ENCODE assay signal across 8 cellular contexts in genomic region chr12:14396071-14396470, GRCh38. TPM values are rescaled to one million over a fixed set of nuclear protein-coding genes. Genes with fewer than 3 reads are reported as not detected.
DNase-seq lines count a peak whose midpoint lies in the region; ATAC-seq and TF ChIP-seq lines count a peak whose summit lies in the region.

No MANE protein-coding gene starts in this region.

- no peak for TF ChIP-seq CTCF in SU-DHL-6 (IDR thresholded peaks at IDR 0.05; ENCODE audit: insufficient read depth, low read length, poor library complexity, severe bottlenecking)
- TF ChIP-seq CTCF in neural cell (IDR thresholded peaks at IDR 0.05; ENCODE audit: poor library complexity, severe bottlenecking) = no peak
- TF ChIP-seq CTCF in MM.1S (IDR thresholded peaks at IDR 0.05; ENCODE audit: low read length) = no peak

- ATAC-seq in GM18868 (IDR thresholded peaks at IDR 0.05; ENCODE audit: unreplicated experiment) (peak; percentile 65), HG02610 (IDR thresholded peaks at IDR 0.05; ENCODE audit: unreplicated experiment) (peak; percentile 62), sciatic nerve (no peak)

- H3K79me2 ChIP-seq in SU-DHL-6 (ENCODE audit: insufficient read depth, low read length) = peaks cover 99% of the 10 kb centered on the region
- peaks cover 95% of the 10 kb centered on the region for H3K79me2 ChIP-seq in neural cell (replicated peaks; ENCODE audit: insufficient read depth, low read length)
- peaks cover 77% of the 10 kb centered on the region for H3K79me2 ChIP-seq in MM.1S (ENCODE audit: low read length)

- H3K36me3 ChIP-seq in SU-DHL-6 (ENCODE audit: low read length) (peaks cover 12% of the 10 kb centered on the region; the same call in 1 of the 2 replicates), neural cell (ENCODE audit: insufficient read depth, low read length) (no peaks in the 10 kb centered on the region), MM.1S (replicated peaks; ENCODE audit: insufficient read depth, low read length) (no peaks in the 10 kb centered on the region)

- H3K9me2 ChIP-seq in SU-DHL-6 (replicated peaks; ENCODE audit: insufficient read depth, low read length) = no peaks in the 10 kb centered on the region
- H3K9me2 ChIP-seq in neural cell (ENCODE audit: insufficient read depth, low read length) = no peaks in the 10 kb centered on the region
- no peaks in the 10 kb centered on the region for H3K9me2 ChIP-seq in MM.1S (replicated peaks; ENCODE audit: insufficient read depth, low read length)

- H2AFZ ChIP-seq in SU-DHL-6 (ENCODE audit: low read depth, low read length, severe bottlenecking) = no peak overlapping the region
- no peak overlapping the region for H2AFZ ChIP-seq in neural cell (ENCODE audit: low read depth, low read length)
- H2AFZ ChIP-seq in MM.1S (ENCODE audit: low read length) = no peak overlapping the region

- H3K27me3 ChIP-seq in SU-DHL-6 (ENCODE audit: low read length) (no peaks in the 10 kb centered on the region), neural cell (ENCODE audit: insufficient read depth, low read depth, low read length) (no peaks in the 10 kb centered on the region), MM.1S (replicated peaks; ENCODE audit: insufficient read depth, low read length) (no peaks in the 10 kb centered on the region)

- TF ChIP-seq EP300 in neural cell (conservative IDR thresholded peaks at IDR 0.05; ENCODE audit: poor library complexity, severe bottlenecking) = no peak

- H3K4me1 ChIP-seq in MM.1S (ENCODE audit: low read length) = peaks cover 15% of the 10 kb centered on the region

- TF ChIP-seq RAD21 in neural cell (conservative IDR thresholded peaks at IDR 0.05) = no peak

- H3K4me3 ChIP-seq in SU-DHL-6 (ENCODE audit: insufficient read depth, low read length, poor library complexity, severe bottlenecking) = no peak overlapping the region
- H3K4me3 ChIP-seq in neural cell (ENCODE audit: low read length) = peak overlapping the region; percentile 62
- no peak overlapping the region for H3K4me3 ChIP-seq in MM.1S (ENCODE audit: low read length)

- no peaks in the 10 kb centered on the region for H3K9me3 ChIP-seq in SU-DHL-6 (ENCODE audit: insufficient read depth, low read length)
- no peaks in the 10 kb centered on the region for H3K9me3 ChIP-seq in neural cell (ENCODE audit: low read length)
- no peaks in the 10 kb centered on the region for H3K9me3 ChIP-seq in MM.1S (replicated peaks; ENCODE audit: insufficient read depth, low read length)

- no peaks in the 10 kb centered on the region for H4K20me1 ChIP-seq in SU-DHL-6 (ENCODE audit: low read depth, low read length)
- H4K20me1 ChIP-seq in neural cell (ENCODE audit: insufficient read depth) = no peaks in the 10 kb centered on the region
- H4K20me1 ChIP-seq in MM.1S (ENCODE audit: insufficient read depth, low read length) = no peaks in the 10 kb centered on the region

- H3K9ac ChIP-seq in SU-DHL-6 (ENCODE audit: low read length) = no peak overlapping the region
- no peak overlapping the region for H3K9ac ChIP-seq in neural cell (ENCODE audit: low read length)
- no peak overlapping the region for H3K9ac ChIP-seq in MM.1S (ENCODE audit: low read length)

- DNase-seq in NCI-H446 treated with DMSO at 0.1 percent for 48 hours (lab: John Stamatoyannopoulos, UW) = no peak
- DNase-seq in MM.1S = no peak
- no peak for DNase-seq in Kasumi-1 (lab: John Stamatoyannopoulos, UW)
- no peak for DNase-seq in sciatic nerve (ENCODE audit: low spot score)

- H3F3A ChIP-seq in SU-DHL-6 (ENCODE audit: insufficient read depth) (peaks cover 40% of the 10 kb centered on the region), neural cell (ENCODE audit: insufficient read depth, low read length, poor library complexity, severe bottlenecking) (no peaks in the 10 kb centered on the region), MM.1S (ENCODE audit: insufficient read depth, low read length) (no peaks in the 10 kb centered on the region)

- intact Hi-C loops in sciatic nerve (cut with DNase I) = no loop called here

- H3K27ac ChIP-seq in SU-DHL-6 (ENCODE audit: low read depth, low read length) (peak overlapping the region; percentile 95; the same call in 1 of the 2 replicates), neural cell (ENCODE audit: low read length) (peak overlapping the region; percentile 90), MM.1S (ENCODE audit: low read length) (no peak overlapping the region)

- H3K4me2 ChIP-seq in SU-DHL-6 (ENCODE audit: low read depth, low read length, poor library complexity, severe bottlenecking) (peak overlapping the region; percentile 97), neural cell (ENCODE audit: low read length) (peak overlapping the region; percentile 72), MM.1S (ENCODE audit: low read depth, low read length) (no peak overlapping the region)

TF ChIP-seq in neural cell, 6 proteins besides CTCF, POLR2A, EP300 and RAD21:
- TF ChIP-seq MXI1 (conservative IDR thresholded peaks at IDR 0.05; ENCODE audit: poor library complexity, severe bottlenecking) (no peak), TAF1 (IDR thresholded peaks at IDR 0.05; ENCODE audit: low read depth) (no peak), REST (IDR thresholded peaks at IDR 0.05; ENCODE audit: borderline replicate concordance) (no peak), EZH2 (IDR thresholded peaks at IDR 0.05; ENCODE audit: borderline replicate concordance, insufficient read depth, low read length, poor library complexity, severe bottlenecking) (no peak), SMC3 (conservative IDR thresholded peaks at IDR 0.05; ENCODE audit: poor library complexity) (no peak), POLR2AphosphoS5 (IDR thresholded peaks at IDR 0.05) (no peak)
TF ChIP-seq in neural cell: peak in this region for 0.

RNA-seq across cellular contexts. Expression of gene ATF7IP, which starts 30.6 kb away (rescaled TPM):
- polyA plus RNA-seq in neural cell = 34.8 and 36.0 TPM in 2 replicates
- polyA minus RNA-seq in neural cell = 210 and 299 TPM in 2 replicates
- total RNA-seq in sciatic nerve = 91.8 TPM
